ENCODE assay signal across 14 cellular contexts in genomic region chr21:36584980-36585940, GRCh38.
DNase-seq lines count a peak whose midpoint lies in the region; FAIRE-seq and TF ChIP-seq lines count a peak whose summit lies in the region.
"Had no signal": no experiment of that assay in that cellular context is flagged by ENCODE, and none has a peak within 500 bp of the region (broad histone marks: within the 10 kb centered on the region; RNA-seq: fewer than 3 reads in every experiment).

No MANE protein-coding gene starts in this region.

- H3K4me2 ChIP-seq in Karpas-422 (ENCODE audit: low read depth, low read length, poor library complexity, severe bottlenecking) (no peak overlapping the region), osteoblast (ENCODE audit: insufficient read depth, low read length) (no peak overlapping the region)

- no peak overlapping the region for H3K27ac ChIP-seq in Karpas-422 (ENCODE audit: low read length)
- H3K27ac ChIP-seq in osteoblast (ENCODE audit: low read depth, low read length): no peak overlapping the region
- H3K27ac ChIP-seq in small intestine (ENCODE audit: low read depth in 1 of 2, low read length in 1 of 2): no peak overlapping the region
- H3K27ac ChIP-seq: pancreas had no signal

- DNase-seq in activated T-cell treated with anti-CD3 and anti-CD28 coated beads, Interleukin-2, amount 50 U/mL, for 1 hour: peak; percentile 35
- no peak for DNase-seq in activated T-cell treated with anti-CD3 and anti-CD28 coated beads, Interleukin-2, amount 50 U/mL, for 48 hours
- DNase-seq in Karpas-422 (peak; percentile 62), osteoblast (ENCODE audit: insufficient read length, low spot score, missing footprints) (no peak), small intestine (no peak), globus pallidus (ENCODE audit: low spot score) (no peak), type B pancreatic cell (ENCODE audit: extremely low spot score, unreplicated experiment) (no peak)
- DNase-seq in activated CD4-positive, alpha-beta T cell treated with anti-CD3 and anti-CD28 coated beads, Interleukin-2, amount 10 ng/mL, durations not matched to agents 7 days and 5 days: peak; percentile 40
- DNase-seq: activated gamma-delta T cell, DMS79, NCI-H345, pancreas, Right ventricle myocardium superior had no signal

- CTCF ChIA-PET in activated CD4-positive, alpha-beta T cell treated with anti-CD3 and anti-CD28 coated beads, Interleukin-2, amount 10 ng/mL, durations not matched to agents 7 days and 5 days (lab: Charles Lee): no interaction called here

- WGBS in small intestine, 3 donors: 83 to 91% (median 84%) methylated on average over 6 of the region's 6 CpGs

- H3K4me3 Mint-ChIP-seq in activated CD4-positive, alpha-beta T cell treated with anti-CD3 and anti-CD28 coated beads, Interleukin-2, amount 10 ng/mL, durations not matched to agents 7 days and 5 days: no peak overlapping the region
- H3K4me3 Mint-ChIP-seq in type B pancreatic cell: no peak overlapping the region
- H3K4me3 Mint-ChIP-seq: central memory CD8-positive, alpha-beta T cell had no signal

- H3K36me3 Mint-ChIP-seq in activated CD4-positive, alpha-beta T cell treated with anti-CD3 and anti-CD28 coated beads, Interleukin-2, amount 10 ng/mL, durations not matched to agents 7 days and 5 days (ENCODE audit: low read depth): no peaks in the 10 kb centered on the region
- no peaks in the 10 kb centered on the region for H3K36me3 Mint-ChIP-seq in type B pancreatic cell

- H4K20me1 ChIP-seq in Karpas-422 (ENCODE audit: insufficient read depth, low read depth, low read length): 0 out of 2 replicates have a peak, but pooled peaks cover 3% of the 10 kb centered on the region
- H4K20me1 ChIP-seq in osteoblast (ENCODE audit: insufficient read depth, low read length): no peaks in the 10 kb centered on the region

- H2AFZ ChIP-seq in Karpas-422 (ENCODE audit: low read length) (no peak overlapping the region), osteoblast (ENCODE audit: low read length) (no peak overlapping the region)

- H3K4me1 Mint-ChIP-seq in activated CD4-positive, alpha-beta T cell treated with anti-CD3 and anti-CD28 coated beads, Interleukin-2, amount 10 ng/mL, durations not matched to agents 7 days and 5 days: peaks cover 2% of the 10 kb centered on the region
- H3K4me1 Mint-ChIP-seq in type B pancreatic cell (ENCODE audit: unreplicated experiment): no peaks in the 10 kb centered on the region
- H3K4me1 Mint-ChIP-seq: central memory CD8-positive, alpha-beta T cell had no signal

- H3K27me3 Mint-ChIP-seq in activated CD4-positive, alpha-beta T cell treated with anti-CD3 and anti-CD28 coated beads, Interleukin-2, amount 10 ng/mL, durations not matched to agents 7 days and 5 days: no peaks in the 10 kb centered on the region
- H3K27me3 Mint-ChIP-seq in type B pancreatic cell: peaks cover 9% of the 10 kb centered on the region

- H3K4me1 ChIP-seq in Karpas-422 (ENCODE audit: low read length) (no peaks in the 10 kb centered on the region), osteoblast (ENCODE audit: insufficient read depth, low read length) (no peaks in the 10 kb centered on the region), small intestine (ENCODE audit: control insufficient read depth in 2 of 2, insufficient read depth in 1 of 2, low read depth in 1 of 2, low read length in 1 of 2) (no peaks in the 10 kb centered on the region)
- H3K4me1 ChIP-seq: pancreas had no signal

- POLR2A ChIA-PET in activated CD4-positive, alpha-beta T cell treated with anti-CD3 and anti-CD28 coated beads, Interleukin-2, amount 10 ng/mL, durations not matched to agents 7 days and 5 days (lab: Charles Lee): no interaction called here

- H3K27ac Mint-ChIP-seq in activated CD4-positive, alpha-beta T cell treated with anti-CD3 and anti-CD28 coated beads, Interleukin-2, amount 10 ng/mL, durations not matched to agents 7 days and 5 days: no peak overlapping the region
- no peak overlapping the region for H3K27ac Mint-ChIP-seq in type B pancreatic cell

- H3K4me3 ChIP-seq in Karpas-422 (ENCODE audit: low read length): no peak overlapping the region
- H3K4me3 ChIP-seq in osteoblast (ENCODE audit: insufficient read depth, low read length): no peak overlapping the region
- H3K4me3 ChIP-seq in small intestine (ENCODE audit: low read depth in 1 of 2, low read length in 2 of 2): no peak overlapping the region
- H3K4me3 ChIP-seq: pancreas had no signal

- FAIRE-seq in small intestine (lab: Jason Lieb, UNC): no peak
- FAIRE-seq: pancreas had no signal

- H3K27me3 ChIP-seq in Karpas-422 (ENCODE audit: low read length) (no peaks in the 10 kb centered on the region), osteoblast (ENCODE audit: insufficient read depth, low read length) (peaks cover 17% of the 10 kb centered on the region), small intestine (ENCODE audit: control insufficient read depth in 2 of 2, insufficient read depth in 2 of 2, low read length in 2 of 2) (no peaks in the 10 kb centered on the region)

- H3K79me2 ChIP-seq in Karpas-422 (ENCODE audit: low read length) (no peaks in the 10 kb centered on the region), osteoblast (ENCODE audit: insufficient read depth, low read length) (no peaks in the 10 kb centered on the region)

- no peak overlapping the region for H3K9ac ChIP-seq in Karpas-422 (ENCODE audit: low read length)

- TF ChIP-seq CTCF in osteoblast (IDR thresholded peaks at IDR 0.05; ENCODE audit: extremely low read depth, low read depth, low read length) (peak; percentile 31), type B pancreatic cell (conservative IDR thresholded peaks at IDR 0.05) (no peak)

- H3K9me2 ChIP-seq in Karpas-422 (replicated peaks; ENCODE audit: insufficient read depth, low read length): no peaks in the 10 kb centered on the region

- no peaks in the 10 kb centered on the region for H3K9me3 Mint-ChIP-seq in activated CD4-positive, alpha-beta T cell treated with anti-CD3 and anti-CD28 coated beads, Interleukin-2, amount 10 ng/mL, durations not matched to agents 7 days and 5 days
- no peaks in the 10 kb centered on the region for H3K9me3 Mint-ChIP-seq in type B pancreatic cell
- H3K9me3 Mint-ChIP-seq: central memory CD8-positive, alpha-beta T cell had no signal

- H3K9me3 ChIP-seq in Karpas-422 (ENCODE audit: low read length) (no peaks in the 10 kb centered on the region), osteoblast (ENCODE audit: low read depth, low read length) (no peaks in the 10 kb centered on the region), small intestine (ENCODE audit: control insufficient read depth, low read depth) (no peaks in the 10 kb centered on the region)
- H3K9me3 ChIP-seq: pancreas had no signal

- H3K36me3 ChIP-seq in Karpas-422 (ENCODE audit: insufficient read depth, low read length) (no peaks in the 10 kb centered on the region), osteoblast (ENCODE audit: insufficient read depth, low read length) (no peaks in the 10 kb centered on the region), small intestine (ENCODE audit: control insufficient read depth in 2 of 2, insufficient read depth in 2 of 2, low read length in 2 of 2) (no peaks in the 10 kb centered on the region)
- H3K36me3 ChIP-seq: pancreas had no signal

Comparison
In these comparisons a context has a peak if more than half of its experiments do, and no peak if none do; other contexts are left out.
1. DNase-seq: peak in activated T-cell treated with anti-CD3 and anti-CD28 coated beads, Interleukin-2, amount 50 U/mL, for 1 hour (single experiment), Karpas-422 (single experiment) and activated CD4-positive, alpha-beta T cell treated with anti-CD3 and anti-CD28 coated beads, Interleukin-2, amount 10 ng/mL, durations not matched to agents 7 days and 5 days (single experiment); none in activated T-cell treated with anti-CD3 and anti-CD28 coated beads, Interleukin-2, amount 50 U/mL, for 48 hours (0 of 2), osteoblast (single experiment), small intestine (single experiment), globus pallidus (single experiment) and type B pancreatic cell (single experiment).